8 cellular contexts compared by ENCODE assay signal in genomic region chr20:40683221-40683893, GRCh38. TPM values are rescaled to one million over a fixed set of nuclear protein-coding genes. Genes with fewer than 3 reads are reported as not detected.
A peak's percentile ranks its signal among the peaks of the same experiment; 100 is the strongest.
DNase-seq lines count a peak whose midpoint lies in the region; ATAC-seq and TF ChIP-seq lines count a peak whose summit lies in the region.

No MANE protein-coding gene starts in this region.

- H3K79me2 ChIP-seq in mesendoderm (ENCODE audit: control insufficient read depth, insufficient read depth, low read length), result no peaks in the 10 kb centered on the region

- DNase-seq in NCI-H526 treated with DMSO at 0.1 percent for 48 hours (lab: John Stamatoyannopoulos, UW), result peak; percentile 12
- peak; percentile 42 for DNase-seq in mesendoderm
- no peak for DNase-seq in thoracic aorta (ENCODE audit: low spot score)
- DNase-seq in activated gamma-delta T cell (lab: John Stamatoyannopoulos, UW), result no peak
- DNase-seq in NCI-H2196 treated with DMSO at 0.1 percent for 48 hours (lab: John Stamatoyannopoulos, UW; ENCODE audit: unreplicated experiment), result no peak
- no peak for DNase-seq in activated naive CD4-positive, alpha-beta T cell treated with anti-CD3 and anti-CD28 coated beads, Interleukin-2, amount 50 U/mL, for 16 hours

- no peak overlapping the region for H3K4ac ChIP-seq in mesendoderm (ENCODE audit: low read depth, low read length)

- no peak overlapping the region for H3K18ac ChIP-seq in mesendoderm (ENCODE audit: low read length)

- TF ChIP-seq CTCF in thoracic aorta (IDR thresholded peaks at IDR 0.05), result no peak

- no peak overlapping the region for H4K8ac ChIP-seq in mesendoderm (ENCODE audit: low read depth, low read length)

- peak overlapping the region; percentile 59 for H3K4me2 ChIP-seq in mesendoderm (ENCODE audit: low read length)

- peak overlapping the region; percentile 13 to 34 for H3K27ac ChIP-seq in esophagus (ENCODE audit: low read depth in 2 of 2, low read length in 1 of 2)
- H3K27ac ChIP-seq in mesendoderm (ENCODE audit: low read depth, low read length), result no peak overlapping the region
- peak overlapping the region in 1 of 2 donors; percentile 33 for H3K27ac ChIP-seq in thoracic aorta

- H3K36me3 ChIP-seq in esophagus (ENCODE audit: control insufficient read depth in 2 of 2, insufficient read depth in 2 of 2, low read length in 1 of 2), result peaks cover 0 to 9% of the 10 kb centered on the region in 2 donors
- H3K36me3 ChIP-seq in mesendoderm (ENCODE audit: control insufficient read depth, insufficient read depth, low read length), result no peaks in the 10 kb centered on the region
- no peaks in the 10 kb centered on the region for H3K36me3 ChIP-seq in thoracic aorta

- peaks cover 6 to 8% of the 10 kb centered on the region in 2 donors for H3K4me1 ChIP-seq in esophagus (ENCODE audit: control insufficient read depth in 2 of 2, insufficient read depth in 2 of 2, low read length in 1 of 2)
- H3K4me1 ChIP-seq in mesendoderm (ENCODE audit: control insufficient read depth, low read depth, low read length), result no peaks in the 10 kb centered on the region
- H3K4me1 ChIP-seq in thoracic aorta (ENCODE audit: control insufficient read depth in 1 of 2, low read depth in 2 of 2), result peaks cover 0 to 30% of the 10 kb centered on the region in 2 donors

- no peak overlapping the region for H2BK5ac ChIP-seq in mesendoderm (ENCODE audit: low read length)

- H4K5ac ChIP-seq in mesendoderm (ENCODE audit: low read length), result no peak overlapping the region

- no peak overlapping the region for H2AK5ac ChIP-seq in mesendoderm (ENCODE audit: low read length)

- no peak for ATAC-seq in thoracic aorta (ENCODE audit: insufficient number of reproducible peaks, low FRiP score, low read depth)
- no peak for ATAC-seq in HG03097 (IDR thresholded peaks at IDR 0.05; ENCODE audit: low FRiP score, unreplicated experiment)

- H2BK120ac ChIP-seq in mesendoderm (ENCODE audit: low read depth, low read length), result no peak overlapping the region

- peak overlapping the region; percentile 13 to 17 for H3K4me3 ChIP-seq in esophagus (ENCODE audit: low read depth in 1 of 2, low read length in 2 of 2)
- H3K4me3 ChIP-seq in mesendoderm (ENCODE audit: low read length), result peak overlapping the region; percentile 2
- peak overlapping the region; percentile 77 for H3K4me3 ChIP-seq in thoracic aorta

- H3K23ac ChIP-seq in mesendoderm (ENCODE audit: low read length), result no peak overlapping the region

- no peaks in the 10 kb centered on the region for H3K79me1 ChIP-seq in mesendoderm (ENCODE audit: low read length)

- H2BK15ac ChIP-seq in mesendoderm (replicated peaks; ENCODE audit: low read depth), result no peak overlapping the region

- H3K9me3 ChIP-seq in esophagus (ENCODE audit: control insufficient read depth in 2 of 2, insufficient read depth in 1 of 2, low read depth in 1 of 2, low read length in 1 of 2) (no peaks in the 10 kb centered on the region), thoracic aorta (no peaks in the 10 kb centered on the region)

- H3K56ac ChIP-seq in mesendoderm (ENCODE audit: low read length), result peak overlapping the region; percentile 35

- H3K27me3 ChIP-seq in esophagus (ENCODE audit: control insufficient read depth in 1 of 2, insufficient read depth in 2 of 2, low read length in 2 of 2) (no peaks in the 10 kb centered on the region), mesendoderm (ENCODE audit: insufficient read depth, low read length, poor library complexity) (peaks cover 65% of the 10 kb centered on the region), thoracic aorta (replicated peaks; ENCODE audit: insufficient read depth) (no peaks in the 10 kb centered on the region)

- 14 to 21% methylated on average over 52 to 58 of the region's 58 CpGs for WGBS in esophagus, 2 donors
- WGBS in mesendoderm (ENCODE audit: extremely low coverage, insufficient coverage, low lambda C conversion rate), result no CpG with 5 or more reads among the region's 58 CpGs

- H3K9ac ChIP-seq in mesendoderm (ENCODE audit: low read length), result peak overlapping the region; percentile 42

RNA-seq across cellular contexts. Expression of gene MAFB, which starts 5.7 kb away (rescaled TPM):
- polyA plus RNA-seq in esophagus, result 10 to 100 TPM; 13.9 to 18.8 TPM
- polyA plus RNA-seq in mesendoderm (2013, experiment 1 of 2), result 5.2 TPM
- polyA plus RNA-seq in mesendoderm (2013, experiment 2 of 2), result 4.7 TPM
- 10 to 100 TPM; 75.0 to 82.9 TPM for total RNA-seq in thoracic aorta

Comparison
In these comparisons a context has a peak if more than half of its experiments do, and no peak if none do; other contexts are left out.
1. DNase-seq: peak in NCI-H526 treated with DMSO at 0.1 percent for 48 hours (single experiment) and mesendoderm (single experiment); none in thoracic aorta (single experiment), activated gamma-delta T cell (single experiment), NCI-H2196 treated with DMSO at 0.1 percent for 48 hours (single experiment) and activated naive CD4-positive, alpha-beta T cell treated with anti-CD3 and anti-CD28 coated beads, Interleukin-2, amount 50 U/mL, for 16 hours (single experiment).
2. H3K4me3 ChIP-seq: peak in every context shown above with its lines; median percentile 77 in thoracic aorta; 15 in esophagus; 2 in mesendoderm.